15 cellular contexts compared by ENCODE assay signal in genomic region chr11:88709567-88709966, GRCh38.
A peak's percentile ranks its signal among the peaks of the same experiment; 100 is the strongest.
DNase-seq lines count a peak whose midpoint lies in the region; ATAC-seq, FAIRE-seq and TF ChIP-seq lines count a peak whose summit lies in the region.
"Had no signal": no experiment of that assay in that cellular context is flagged by ENCODE, and none has a peak within 500 bp of the region (broad histone marks: within the 10 kb centered on the region; RNA-seq: fewer than 3 reads in every experiment).

No MANE protein-coding gene starts in this region.

- no peak overlapping the region for H2BK15ac ChIP-seq in H1 (ENCODE audit: low read length)

- no peak overlapping the region for H4K8ac ChIP-seq in H1 (ENCODE audit: extremely low read depth, insufficient read depth, low read length)

- TF ChIP-seq CTCF in PC-9 (conservative IDR thresholded peaks at IDR 0.05) = no peak
- no peak for TF ChIP-seq CTCF in H1 (IDR thresholded peaks at IDR 0.05; ENCODE audit: control extremely low read depth in 1 of 3, insufficient read depth in 1 of 3, low read depth in 1 of 3, low read length in 3 of 3)

- H3K9ac ChIP-seq in H1 (replicated peaks in 1 of 4; ENCODE audit: extremely low read depth in 1 of 4, low read depth in 3 of 4, low read length in 3 of 4) = no peak overlapping the region

- no peaks in the 10 kb centered on the region for H3K9me2 ChIP-seq in PC-9 (ENCODE audit: insufficient read depth)

- H3K14ac ChIP-seq in H1 (ENCODE audit: insufficient read length) = no peak overlapping the region

- H3K27me3 ChIP-seq in PC-9 (ENCODE audit: insufficient read depth, low read depth) (no peaks in the 10 kb centered on the region), H1 (replicated peaks in 1 of 4; ENCODE audit: control insufficient read depth in 3 of 4, extremely low read depth in 1 of 4, insufficient read depth in 3 of 4, low read length in 3 of 4) (no peaks in the 10 kb centered on the region)

- no peak overlapping the region for H2BK120ac ChIP-seq in H1 (replicated peaks; ENCODE audit: low read depth, low read length)

- 100% methylated on average over 1 of the region's 1 CpG; no CpG with 5 or more reads in 1 of the 2 experiments for WGBS in H1 (ENCODE audit: extremely low coverage in 1 of 2, insufficient coverage in 1 of 2, insufficient read length in 1 of 2, insufficient replicate concordance in 2 of 2, low coverage in 1 of 2, low lambda C conversion rate in 2 of 2, missing lambda C conversion rate in 1 of 2), 2 experiments

- peak overlapping the region; percentile 10; the same call in 1 of the 2 replicates for H2AK5ac ChIP-seq in H1 (ENCODE audit: low read depth, low read length)

- FAIRE-seq in H1 (lab: Jason Lieb, UNC) = no peak
- FAIRE-seq: RCC 7860 had no signal

- BruUV-seq in PC-9 (replicated peaks; lab: Mats Ljungman, UMichigan) = no TSS peak

- H2BK5ac ChIP-seq in H1 (ENCODE audit: low read depth, low read length) = no peak overlapping the region

- H3K4me2 ChIP-seq in PC-9 (no peak overlapping the region), H1 (ENCODE audit: insufficient read depth in 1 of 2, low read depth in 2 of 2, low read length in 2 of 2) (no peak overlapping the region)

- no peak overlapping the region for H4K5ac ChIP-seq in H1 (ENCODE audit: insufficient read length, low read depth, low read length)

- H3K4me3 ChIP-seq in PC-9 = no peak overlapping the region
- no peak overlapping the region for H3K4me3 ChIP-seq in H1 (ENCODE audit: extremely low read depth in 1 of 4, insufficient read depth in 2 of 4, low read depth in 3 of 4, low read length in 4 of 4)

- H3K79me2 ChIP-seq in PC-9 (ENCODE audit: low read depth) (no peaks in the 10 kb centered on the region), H1 (ENCODE audit: control insufficient read depth in 1 of 2, insufficient read depth in 2 of 2, low read length in 2 of 2) (no peaks in the 10 kb centered on the region)

- no peaks in the 10 kb centered on the region for H4K20me1 ChIP-seq in PC-9 (ENCODE audit: insufficient read depth)
- H4K20me1 ChIP-seq in H1 (replicated peaks in 1 of 2; ENCODE audit: control insufficient read depth in 1 of 2, insufficient read depth in 2 of 2, low read length in 2 of 2) = no peaks in the 10 kb centered on the region

- H3K9me3 ChIP-seq in PC-9 (ENCODE audit: insufficient read depth, low read depth) = no peaks in the 10 kb centered on the region
- H3K9me3 ChIP-seq in H1 (ENCODE audit: insufficient read depth in 2 of 2, low read depth in 1 of 2, low read length in 1 of 2) = no peaks in the 10 kb centered on the region

- no peaks in the 10 kb centered on the region for H3K23me2 ChIP-seq in H1 (ENCODE audit: low read depth, low read length)

- peak; percentile 13 for DNase-seq in EH (ENCODE audit: low read depth)
- peak; percentile 58 to 66 for DNase-seq in PC-9
- DNase-seq in H1 (ENCODE audit: low read depth in 1 of 2, low spot score in 2 of 2) = no peak
- peak; percentile 80 for DNase-seq in midbrain (lab: John Stamatoyannopoulos, UW)
- DNase-seq in ACHN = no peak
- DNase-seq in NCI-H526 treated with DMSO at 0.1 percent for 48 hours (lab: John Stamatoyannopoulos, UW) = no peak
- no peak for DNase-seq in HPDE6-E6E7 (ENCODE audit: extremely low spot score)
- DNase-seq: activated CD4-positive, CD25-positive, alpha-beta regulatory T cell; activated gamma-delta T cell treated with Interleukin-2 at 50 U/mL for 16 hours; NCI-H1694; NCI-H748 treated with DMSO at 0.1 percent for 48 hours had no signal

- 0 out of 2 replicates have a peak overlapping the region, but pooled peaks have one; percentile 10 for H2BK12ac ChIP-seq in H1 (ENCODE audit: low read depth, low read length)

- POLR2A ChIA-PET in PC-9 (lab: Charles Lee; ENCODE audit: unreplicated experiment) (no interaction called here), H1 (lab: Charles Lee; ENCODE audit: partially characterized antibody) (interaction anchor here (0.5 kb wide), 1 partner anchor 374 kb away, joined by 4 read pairs; no protein-coding TSS in a partner anchor)

- H3K4ac ChIP-seq in H1 (replicated peaks; ENCODE audit: insufficient read length, low read depth, low read length) = no peak overlapping the region

- H3K4me1 ChIP-seq in PC-9 (replicated peaks; ENCODE audit: insufficient read depth) (peaks cover 12% of the 10 kb centered on the region; the same call in 1 of the 2 replicates), H1 (replicated peaks in 1 of 4; ENCODE audit: control insufficient read depth in 3 of 4, insufficient read depth in 4 of 4, low read length in 3 of 4) (peaks cover 0 to 5% (median 0%) of the 10 kb centered on the region in 4 experiments; a peak in 1 of 7 replicates)

- TF ChIP-seq POLR2A in H1 (IDR thresholded peaks at IDR 0.05; ENCODE audit: control extremely low read depth in 1 of 2, low read depth in 2 of 2, low read length in 2 of 2) = no peak

- intact Hi-C loops in PC-9 (cut with micrococcal nuclease; ENCODE audit: unreplicated experiment) = loop anchor here (2.0 kb wide), 1 partner anchor 29 kb away; no protein-coding TSS in a partner anchor

- no peak overlapping the region for H4K91ac ChIP-seq in H1 (replicated peaks; ENCODE audit: insufficient read length, low read length)

- H3K56ac ChIP-seq in H1 (replicated peaks; ENCODE audit: insufficient read length, low read depth, low read length) = no peak overlapping the region

- H3F3A ChIP-seq in PC-9 (ENCODE audit: insufficient read depth, low read depth) = no peaks in the 10 kb centered on the region

- H3K27ac ChIP-seq in PC-9 (no peak overlapping the region), H1 (ENCODE audit: low read depth, low read length) (no peak overlapping the region)
- H3K27ac ChIP-seq: HL-60 had no signal

- H3K79me1 ChIP-seq in H1 (ENCODE audit: low read depth, low read length) = no peaks in the 10 kb centered on the region

- no peak for TF ChIP-seq RAD21 in H1 (IDR thresholded peaks at IDR 0.05 in 1 of 2, conservative IDR thresholded peaks at IDR 0.05 in 1 of 2; ENCODE audit: low read depth in 2 of 2, low read length in 2 of 2)

- H2AFZ ChIP-seq in PC-9 (no peak overlapping the region), H1 (ENCODE audit: low read length) (no peak overlapping the region)

- CTCF ChIA-PET in PC-9 (lab: Charles Lee) (interaction anchor here (0.6 kb wide), 1 partner anchor 1760 kb away, joined by 3 read pairs; no protein-coding TSS in a partner anchor), H1 (lab: Charles Lee; ENCODE audit: partially characterized antibody) (interaction anchor here (0.7 to 0.8 kb wide), 2 partner anchors 9 to 14 kb away, joined by 3 to 5 read pairs; no protein-coding TSS in a partner anchor)

- no peaks in the 10 kb centered on the region for H3K36me3 ChIP-seq in PC-9 (ENCODE audit: low read depth)
- H3K36me3 ChIP-seq in H1 (ENCODE audit: control insufficient read depth in 2 of 4, insufficient read depth in 4 of 4, low read length in 3 of 4) = no peaks in the 10 kb centered on the region

- no peak for TF ChIP-seq EP300 in H1 (IDR thresholded peaks at IDR 0.05; ENCODE audit: borderline replicate concordance in 1 of 2, low read depth in 2 of 2, low read length in 2 of 2)

- no peak overlapping the region for H3K18ac ChIP-seq in H1 (ENCODE audit: extremely low read depth, low read length)

- H2BK20ac ChIP-seq in H1 (ENCODE audit: low read length) = no peak overlapping the region

- no peak overlapping the region for H3K23ac ChIP-seq in H1 (ENCODE audit: insufficient read length)

- no peak for ATAC-seq in GM21447 (IDR thresholded peaks at IDR 0.05; ENCODE audit: unreplicated experiment)
- ATAC-seq: natural killer cell treated with Interleukin-12 subunit alpha and Interleukin-12 subunit beta and Interleukin-15 and Interleukin-18, amount 100 ng/mL, for 72 hours had no signal

- in situ Hi-C loops in ACHN (cut with HindIII; ENCODE audit: low pct_ligation_motif_present, low pct_unique_long_range_greater_than_20kb, low sequenced_read_pairs) = no loop called here

TF ChIP-seq in H1, 55 proteins besides CTCF, POLR2A, EP300 and RAD21:
- TF ChIP-seq TAF1 (IDR thresholded peaks at IDR 0.05; ENCODE audit: low read depth, low read length) (no peak), GTF2F1 (IDR thresholded peaks at IDR 0.05; ENCODE audit: borderline replicate concordance, low read depth, low read length) (no peak)

Comparison
In these comparisons a context has a peak if more than half of its experiments do, and no peak if none do; other contexts are left out.
1. DNase-seq: peak in EH (single experiment), PC-9 (2 of 2) and midbrain (single experiment); none in H1 (0 of 2), ACHN (single experiment), NCI-H526 treated with DMSO at 0.1 percent for 48 hours (single experiment) and HPDE6-E6E7 (single experiment).